17 cellular contexts compared by ENCODE assay signal in genomic region chrX:45788315-45788714, GRCh38.
A peak's percentile ranks its signal among the peaks of the same experiment; 100 is the strongest.
DNase-seq lines count a peak whose midpoint lies in the region; ATAC-seq, FAIRE-seq and TF ChIP-seq lines count a peak whose summit lies in the region.
"Had no signal": no experiment of that assay in that cellular context is flagged by ENCODE, and none has a peak within 500 bp of the region (broad histone marks: within the 10 kb centered on the region; RNA-seq: fewer than 3 reads in every experiment).

No MANE protein-coding gene starts in this region.

- H3K9ac ChIP-seq in keratinocyte (ENCODE audit: control insufficient read depth, extremely low read depth, insufficient read depth, low read length): peak overlapping the region; percentile 60
- H3K9ac ChIP-seq in HepG2 (ENCODE audit: insufficient read depth, low read depth, low read length): no peak overlapping the region

- FAIRE-seq in A549 (lab: Jason Lieb, UNC): peak; percentile 23
- FAIRE-seq in bronchial epithelial cell (lab: Jason Lieb, UNC): peak; percentile 7
- FAIRE-seq in keratinocyte (lab: Jason Lieb, UNC): peak; percentile 87
- FAIRE-seq in HepG2 (lab: Jason Lieb, UNC): no peak
- FAIRE-seq in urothelium cell line (lab: Jason Lieb, UNC): no peak
- FAIRE-seq: frontal cortex, GM18507, K562 had no signal

- H4K20me1 ChIP-seq in keratinocyte (ENCODE audit: control insufficient read depth, extremely low read depth, insufficient read depth, low read length) (no peaks in the 10 kb centered on the region), HepG2 (ENCODE audit: insufficient read depth, low read length) (no peaks in the 10 kb centered on the region)

- POLR2A ChIA-PET in A549 (lab: Yijun Ruan, JAX) (no interaction called here), HepG2 (lab: Yijun Ruan, JAX) (no interaction called here)

- H3K4me2 ChIP-seq in A549: 0 out of 3 replicates have a peak overlapping the region, but pooled peaks have one; percentile 23
- peak overlapping the region; percentile 70 for H3K4me2 ChIP-seq in keratinocyte (ENCODE audit: control insufficient read depth, extremely low read depth, insufficient read depth, low read depth, low read length)
- H3K4me2 ChIP-seq in HepG2 (ENCODE audit: low read depth, low read length): no peak overlapping the region

- TF ChIP-seq EP300 in A549 (IDR thresholded peaks at IDR 0.05) (no peak), HepG2 (IDR thresholded peaks at IDR 0.05; ENCODE audit: low read depth in 2 of 2, low read length in 2 of 2) (no peak), HepG2 (CRISPR knock-in tag; IDR thresholded peaks at IDR 0.05; ENCODE audit: borderline replicate concordance) (no peak)

- no peak for DNase-seq in A549 (ENCODE audit: low read depth in 1 of 2, low spot score in 1 of 2)
- peak; percentile 68 for DNase-seq in HCEC 1CT
- peak; percentile 91 for DNase-seq in bronchial epithelial cell (ENCODE audit: low read depth)
- no peak for DNase-seq in keratinocyte (ENCODE audit: low read depth, low spot score)
- no peak for DNase-seq in HepG2 (ENCODE audit: low spot score)
- DNase-seq in thyroid gland: no peak
- no peak for DNase-seq in urothelium cell line (ENCODE audit: low spot score)
- DNase-seq: activated effector memory CD4-positive, alpha-beta T cell treated with Interleukin-2 at 50 U/mL for 16 hours; H9; NCI-H1930; retina; stimulated activated naive CD4-positive, alpha-beta T cell treated with Interleukin-2 at 50 U/mL for 16 hours had no signal

- in situ Hi-C loops in HepG2 (cut with HindIII; ENCODE audit: extremely low pct_ligation_motif_present, low pct_unique_long_range_greater_than_20kb): no loop called here

- H3K4me1 ChIP-seq in A549: peaks cover 43% of the 10 kb centered on the region
- peaks cover 62% of the 10 kb centered on the region for H3K4me1 ChIP-seq in keratinocyte (ENCODE audit: control insufficient read depth, extremely low read depth, insufficient read depth, low read length)
- H3K4me1 ChIP-seq in HepG2 (ENCODE audit: insufficient read depth, low read length): no peaks in the 10 kb centered on the region
- H3K4me1 ChIP-seq in thyroid gland: no peaks in the 10 kb centered on the region

- no peaks in the 10 kb centered on the region for H3K9me1 ChIP-seq in keratinocyte (ENCODE audit: control insufficient read depth, extremely low read depth, insufficient read depth, low read length)

- no TSS peak for BruUV-seq in HepG2 (replicated peaks; lab: Mats Ljungman, UMichigan)

- CTCF ChIA-PET in A549 (lab: Yijun Ruan, JAX) (no interaction called here), HepG2 (lab: Yijun Ruan, JAX; ENCODE audit: low intra/inter-chr PET ratio, low total read pairs) (no interaction called here)

- WGBS in A549 (ENCODE audit: missing lambda C conversion rate): 91% methylated on average over 5 of the region's 5 CpGs
- 76% methylated on average over 5 of the region's 5 CpGs for WGBS in HepG2 (ENCODE audit: low lambda C conversion rate)
- 52 to 63% methylated on average over 5 of the region's 5 CpGs for WGBS in thyroid gland, 2 donors

- intact Hi-C loops in HepG2 (cut with micrococcal nuclease; ENCODE audit: unreplicated experiment) (no loop called here), thyroid gland (cut with DNase I) (no loop called here)

- dilution Hi-C loops in keratinocyte (cut with MboI; ENCODE audit: extremely low pct_ligation_motif_present, low sequenced_read_pairs): no loop called here

- no peaks in the 10 kb centered on the region for H3K27me3 ChIP-seq in bronchial epithelial cell (ENCODE audit: control insufficient read depth, insufficient read depth, low read length)
- H3K27me3 ChIP-seq in keratinocyte (ENCODE audit: control insufficient read depth, extremely low read depth, insufficient read depth, low read length): peaks cover 2% of the 10 kb centered on the region
- no peaks in the 10 kb centered on the region for H3K27me3 ChIP-seq in HepG2 (ENCODE audit: control insufficient read depth in 1 of 2, insufficient read depth in 2 of 2, low read length in 2 of 2)
- H3K27me3 ChIP-seq in thyroid gland: no peaks in the 10 kb centered on the region
- H3K27me3 ChIP-seq: upper lobe of left lung had no signal

- H3K4me3 ChIP-seq in A549 (no peak overlapping the region), bronchial epithelial cell (ENCODE audit: low read depth, low read length) (no peak overlapping the region), keratinocyte (ENCODE audit: control insufficient read depth in 2 of 3, extremely low read depth in 1 of 3, insufficient read depth in 2 of 3, low read depth in 1 of 3, low read length in 3 of 3) (peak overlapping the region in 2 of 3 experiments; percentile 32 to 43), HepG2 (replicated peaks in 1 of 3; ENCODE audit: insufficient read depth in 1 of 3, low read depth in 2 of 3, low read length in 3 of 3) (no peak overlapping the region), thyroid gland (replicated peaks in 1 of 3) (no peak overlapping the region)
- H3K4me3 ChIP-seq: K562, upper lobe of left lung had no signal

- no peaks in the 10 kb centered on the region for H3K36me3 ChIP-seq in bronchial epithelial cell (ENCODE audit: control insufficient read depth, insufficient read depth, low read length)
- H3K36me3 ChIP-seq in keratinocyte (ENCODE audit: control insufficient read depth in 2 of 2, extremely low read depth in 1 of 2, insufficient read depth in 2 of 2, low read length in 2 of 2): peaks cover 0 to 1% of the 10 kb centered on the region in 2 experiments
- H3K36me3 ChIP-seq in HepG2 (replicated peaks in 1 of 2; ENCODE audit: control insufficient read depth in 1 of 2, insufficient read depth in 2 of 2, low read length in 2 of 2): no peaks in the 10 kb centered on the region
- H3K36me3 ChIP-seq in thyroid gland: no peaks in the 10 kb centered on the region
- H3K36me3 ChIP-seq: upper lobe of left lung had no signal

- H3K27ac ChIP-seq in A549 (no peak overlapping the region), keratinocyte (ENCODE audit: control insufficient read depth, insufficient read depth, low read length) (peak overlapping the region; percentile 82), HepG2 (ENCODE audit: extremely low read length, insufficient read depth, low read length) (no peak overlapping the region), thyroid gland (no peak overlapping the region)
- H3K27ac ChIP-seq: upper lobe of left lung had no signal

- TF ChIP-seq RAD21 in A549 (conservative IDR thresholded peaks at IDR 0.05 in 1 of 2, IDR thresholded peaks at IDR 0.05 in 1 of 2): no peak
- no peak for TF ChIP-seq RAD21 in HepG2 (CRISPR knock-in tag; IDR thresholded peaks at IDR 0.05)

- no peak overlapping the region for H2AFZ ChIP-seq in keratinocyte (ENCODE audit: control insufficient read depth, low read length)
- no peak overlapping the region for H2AFZ ChIP-seq in HepG2 (ENCODE audit: low read length)

- no peak for TF ChIP-seq POLR2A in A549 (IDR thresholded peaks at IDR 0.05; ENCODE audit: low read length)
- TF ChIP-seq POLR2A in HepG2 (IDR thresholded peaks at IDR 0.05; ENCODE audit: insufficient read depth in 1 of 2, low read depth in 2 of 2, low read length in 2 of 2): no peak
- TF ChIP-seq POLR2A in thyroid gland (IDR thresholded peaks at IDR 0.05): no peak

- H3K9me3 ChIP-seq in A549 (peaks cover 8% of the 10 kb centered on the region; the same call in 1 of the 3 replicates), keratinocyte (ENCODE audit: control insufficient read depth, low read depth, low read length) (no peaks in the 10 kb centered on the region), HepG2 (ENCODE audit: low read length) (no peaks in the 10 kb centered on the region), thyroid gland (no peaks in the 10 kb centered on the region)
- H3K9me3 ChIP-seq: upper lobe of left lung had no signal

- peaks cover 58% of the 10 kb centered on the region for H3K79me2 ChIP-seq in keratinocyte (ENCODE audit: control insufficient read depth, insufficient read depth, low read length)
- peaks cover 2% of the 10 kb centered on the region for H3K79me2 ChIP-seq in HepG2 (ENCODE audit: insufficient read depth, low read length)

- ATAC-seq in A549 (no peak), GM18861 (IDR thresholded peaks at IDR 0.05; ENCODE audit: unreplicated experiment) (no peak), HepG2 (no peak)
- ATAC-seq: K562 had no signal

- no peak for TF ChIP-seq CTCF in A549 (IDR thresholded peaks at IDR 0.05)
- no peak for TF ChIP-seq CTCF in bronchial epithelial cell (IDR thresholded peaks at IDR 0.05; ENCODE audit: insufficient read depth, low read length, severe bottlenecking)
- TF ChIP-seq CTCF in keratinocyte (optimal IDR thresholded peaks at IDR 0.05 in 1 of 3, IDR thresholded peaks at IDR 0.05 in 1 of 3, conservative IDR thresholded peaks at IDR 0.05 in 1 of 3; ENCODE audit: extremely low read depth in 1 of 3, insufficient read depth in 2 of 3, low read length in 3 of 3): no peak
- no peak for TF ChIP-seq CTCF in HepG2 (CRISPR knock-in tag; IDR thresholded peaks at IDR 0.05)
- no peak for TF ChIP-seq CTCF in thyroid gland (IDR thresholded peaks at IDR 0.05)

TF ChIP-seq in A549, 52 proteins besides CTCF, POLR2A, EP300 and RAD21 (continues in another document):
- TF ChIP-seq HEYL (CRISPR knock-in tag; IDR thresholded peaks at IDR 0.05) (no peak), MYC (IDR thresholded peaks at IDR 0.05; ENCODE audit: borderline replicate concordance, low read length) (no peak), FOSL2 (IDR thresholded peaks at IDR 0.05) (no peak), FOSL2 (CRISPR knock-in tag; IDR thresholded peaks at IDR 0.05) (no peak), ZNF302 (CRISPR knock-in tag; IDR thresholded peaks at IDR 0.05) (no peak)

TF ChIP-seq in HepG2, 621 proteins besides CTCF, POLR2A, EP300 and RAD21 (continues in another document):
- TF ChIP-seq RARG (CRISPR knock-in tag; IDR thresholded peaks at IDR 0.05; ENCODE audit: low read depth) (no peak), RXRB (CRISPR knock-in tag; IDR thresholded peaks at IDR 0.05; ENCODE audit: borderline replicate concordance) (no peak)

Comparison
In these comparisons a context has a peak if more than half of its experiments do, and no peak if none do; other contexts are left out.
1. DNase-seq: peak in HCEC 1CT (single experiment) and bronchial epithelial cell (single experiment); none in A549 (0 of 2), keratinocyte (single experiment), HepG2 (single experiment), thyroid gland (0 of 2) and urothelium cell line (single experiment).
2. H3K4me3 ChIP-seq: peak in keratinocyte (2 of 3); none in A549 (single experiment), bronchial epithelial cell (single experiment), HepG2 (0 of 3) and thyroid gland (0 of 3).